ENCODE assay signal across 8 cellular contexts in genomic region chr11:31810779-31811647, GRCh38. TPM values are rescaled to one million over a fixed set of nuclear protein-coding genes. Genes with fewer than 3 reads are reported as not detected.
DNase-seq lines count a peak whose midpoint lies in the region; ATAC-seq and TF ChIP-seq lines count a peak whose summit lies in the region.

Gene PAX6 (minus strand): TSS chr11:31811322. CDS start chr11:31806411, 4,911 bp downstream.

- no peaks in the 10 kb centered on the region for H3K9me3 Mint-ChIP-seq in activated CD4-positive, alpha-beta T cell treated with anti-CD3 and anti-CD28 coated beads, Interleukin-2, amount 10 ng/mL, durations not matched to agents 7 days and 5 days
- H3K9me3 Mint-ChIP-seq in naive B cell: peaks cover 0 to 42% (median 31%) of the 10 kb centered on the region in 7 donors

- H3K36me3 Mint-ChIP-seq in activated CD4-positive, alpha-beta T cell treated with anti-CD3 and anti-CD28 coated beads, Interleukin-2, amount 10 ng/mL, durations not matched to agents 7 days and 5 days (ENCODE audit: low read depth): peaks cover 6% of the 10 kb centered on the region
- peaks cover 10 to 50% of the 10 kb centered on the region in 2 donors for H3K36me3 Mint-ChIP-seq in naive B cell

- 4 to 5% methylated on average over 30 to 36 of the region's 49 CpGs for WGBS in esophagus squamous epithelium, 2 donors

- H3K27me3 ChIP-seq in esophagus squamous epithelium: peaks cover 58 to 100% (median 81%) of the 10 kb centered on the region in 4 donors

- no peak for TF ChIP-seq CTCF in esophagus squamous epithelium (IDR thresholded peaks at IDR 0.05)

- H3K27ac Mint-ChIP-seq in activated CD4-positive, alpha-beta T cell treated with anti-CD3 and anti-CD28 coated beads, Interleukin-2, amount 10 ng/mL, durations not matched to agents 7 days and 5 days: peak within 1 kb of the TSS; percentile 77
- H3K27ac Mint-ChIP-seq in naive B cell: peak within 1 kb of the TSS in 5 of 6 donors; percentile 14 to 93 (median 77)

- peaks cover 25% of the 10 kb centered on the region for H3K4me1 Mint-ChIP-seq in activated CD4-positive, alpha-beta T cell treated with anti-CD3 and anti-CD28 coated beads, Interleukin-2, amount 10 ng/mL, durations not matched to agents 7 days and 5 days
- H3K4me1 Mint-ChIP-seq in naive B cell: peaks cover 40 to 57% (median 48%) of the 10 kb centered on the region in 3 donors

- DNase-seq in AG08395 (ENCODE audit: low spot score) (peak; percentile 84), NCI-H2081 (lab: John Stamatoyannopoulos, UW) (peak; percentile 95 to 98), esophagus squamous epithelium (lab: John Stamatoyannopoulos, UW) (no peak), naive B cell (peak; percentile 74), epidermal melanocyte (ENCODE audit: insufficient read length, low spot score) (no peak)
- no peak for DNase-seq in activated CD4-positive, alpha-beta T cell treated with anti-CD3 and anti-CD28 coated beads, Interleukin-2, amount 10 ng/mL, durations not matched to agents 7 days and 5 days

- CTCF ChIA-PET in activated CD4-positive, alpha-beta T cell treated with anti-CD3 and anti-CD28 coated beads, Interleukin-2, amount 10 ng/mL, durations not matched to agents 7 days and 5 days (lab: Charles Lee): interaction anchor here (1.4 kb wide), 1 partner anchor 10 kb away, joined by 3 read pairs; no protein-coding TSS in a partner anchor

- H3K4me1 ChIP-seq in esophagus squamous epithelium: peaks cover 47 to 74% (median 57%) of the 10 kb centered on the region in 3 donors

- peak within 1 kb of the TSS; percentile 56 for H3K4me3 Mint-ChIP-seq in activated CD4-positive, alpha-beta T cell treated with anti-CD3 and anti-CD28 coated beads, Interleukin-2, amount 10 ng/mL, durations not matched to agents 7 days and 5 days
- H3K4me3 Mint-ChIP-seq in naive B cell: peak within 1 kb of the TSS; percentile 76 to 93 (median 89)

- ATAC-seq in GM18508 (IDR thresholded peaks at IDR 0.05; ENCODE audit: insufficient read depth, unreplicated experiment) (peak; percentile 69), HG02973 (IDR thresholded peaks at IDR 0.05; ENCODE audit: unreplicated experiment) (peak; percentile 70), naive B cell (ENCODE audit: low read depth in 2 of 2) (peak; percentile 80 to 84)

- POLR2A ChIA-PET in activated CD4-positive, alpha-beta T cell treated with anti-CD3 and anti-CD28 coated beads, Interleukin-2, amount 10 ng/mL, durations not matched to agents 7 days and 5 days (lab: Charles Lee): no interaction called here

- intact Hi-C loops in esophagus squamous epithelium (cut with DNase I): no loop called here

- no peak within 1 kb of the TSS for H3K27ac ChIP-seq in esophagus squamous epithelium

- peaks cover 77% of the 10 kb centered on the region for H3K27me3 Mint-ChIP-seq in activated CD4-positive, alpha-beta T cell treated with anti-CD3 and anti-CD28 coated beads, Interleukin-2, amount 10 ng/mL, durations not matched to agents 7 days and 5 days
- H3K27me3 Mint-ChIP-seq in naive B cell: peaks cover 71 to 81% (median 79%) of the 10 kb centered on the region in 3 donors

- H3K4me3 ChIP-seq in esophagus squamous epithelium: peak within 1 kb of the TSS; percentile 18 to 66 (median 34)

- no peaks in the 10 kb centered on the region for H3K9me3 ChIP-seq in esophagus squamous epithelium

- H3K36me3 ChIP-seq in esophagus squamous epithelium: no peaks in the 10 kb centered on the region

- TF ChIP-seq POLR2A in esophagus squamous epithelium (IDR thresholded peaks at IDR 0.05): no peak

RNA-seq across cellular contexts. Expression of gene PAX6, which starts in this region (rescaled TPM):
- not detected for total RNA-seq in activated CD4-positive, alpha-beta T cell treated with anti-CD3 and anti-CD28 coated beads, Interleukin-2, amount 10 ng/mL, durations not matched to agents 7 days and 5 days
- total RNA-seq in esophagus squamous epithelium: under 1 TPM in 1 of 4 donors, not detected in 3; 0.38 TPM
- polyA plus RNA-seq in naive B cell (ENCODE audit: low read depth in 6 of 6): not detected

Comparison
In these comparisons a context has a peak if more than half of its experiments do, and no peak if none do; other contexts are left out.
1. Peak in DNase-seq and ATAC-seq in naive B cell; RNA of the gene not detected or under 1 TPM.
2. DNase-seq: peak in AG08395 (single experiment) and NCI-H2081 (2 of 2); none in activated CD4-positive, alpha-beta T cell treated with anti-CD3 and anti-CD28 coated beads, Interleukin-2, amount 10 ng/mL, durations not matched to agents 7 days and 5 days (single experiment), esophagus squamous epithelium (single experiment) and epidermal melanocyte (single experiment).
3. Peak in every context shown above with its lines, with median percentiles within 50 percentile points of each other: ATAC-seq.